7 cellular contexts compared by ENCODE assay signal in the genomic region with DNA sequence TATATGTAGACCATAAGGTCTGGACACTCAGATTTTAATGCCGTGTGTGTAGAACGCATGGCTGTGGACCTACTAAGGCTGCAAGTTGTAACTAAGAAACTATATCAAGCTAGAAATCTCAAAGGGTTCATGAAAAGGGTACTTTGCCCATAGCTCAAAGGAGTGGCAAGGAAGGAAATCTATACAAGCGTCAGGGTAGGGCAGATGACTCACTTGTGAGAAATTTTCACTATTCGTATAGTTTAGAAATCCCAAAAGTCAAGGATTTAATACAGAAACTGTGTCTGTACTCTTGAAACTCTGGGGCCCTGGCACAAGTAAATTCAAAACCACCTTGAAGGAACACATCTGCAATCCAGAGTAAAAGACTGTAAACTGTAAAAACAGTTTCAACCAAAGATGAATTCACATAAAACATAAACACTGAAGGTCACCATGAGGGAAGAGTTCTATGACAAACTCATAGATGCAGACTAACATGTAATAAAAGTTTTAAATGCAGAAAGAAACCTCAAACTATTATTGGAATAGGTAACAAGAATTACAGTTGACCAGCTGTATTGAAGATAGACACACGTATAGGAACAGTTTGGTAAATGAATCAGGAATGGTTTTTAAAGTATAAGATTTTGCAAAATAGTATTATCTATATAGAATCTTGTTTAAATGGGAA.
DNase-seq lines count a peak whose midpoint lies in the region; ATAC-seq, FAIRE-seq and TF ChIP-seq lines count a peak whose summit lies in the region.
"Not testable (repeated sequence)": the region's sequence is repeated elsewhere in the genome, so short reads cannot be mapped to it uniquely, and the experiment has no call there.

No MANE protein-coding gene starts in this region.

- H3K4me1 Mint-ChIP-seq in astrocyte (ENCODE audit: low read depth, unreplicated experiment): peaks cover 27% of the 10 kb centered on the region
- peaks cover 15% of the 10 kb centered on the region for H3K4me1 Mint-ChIP-seq in progenitor cell of endocrine pancreas (ENCODE audit: low read depth)

- TF ChIP-seq CTCF in RWPE2 (IDR thresholded peaks at IDR 0.05; ENCODE audit: poor library complexity, severe bottlenecking); astrocyte (IDR thresholded peaks at IDR 0.05; ENCODE audit: insufficient read depth, low read depth, low read length); endothelial cell of umbilical vein (IDR thresholded peaks at IDR 0.05; ENCODE audit: extremely low read depth in 1 of 2, insufficient read depth in 1 of 2, low read depth in 1 of 2, low read length in 2 of 2); cardiac muscle cell (IDR thresholded peaks at IDR 0.05; ENCODE audit: low read depth, low read length); progenitor cell of endocrine pancreas (IDR thresholded peaks at IDR 0.05; ENCODE audit: unreplicated experiment): not testable (repeated sequence)

- H3K79me2 ChIP-seq in astrocyte (ENCODE audit: insufficient read depth, low read length); endothelial cell of umbilical vein (ENCODE audit: control insufficient read depth, insufficient read depth, low read length): not testable (repeated sequence)

- H3K36me3 Mint-ChIP-seq in astrocyte (ENCODE audit: low read depth, unreplicated experiment) (peaks cover 11% of the 10 kb centered on the region), progenitor cell of endocrine pancreas (ENCODE audit: insufficient read depth) (peaks cover 12% of the 10 kb centered on the region)

- H3K4me1 ChIP-seq in RWPE2 (ENCODE audit: insufficient read depth, poor library complexity, severe bottlenecking): peaks cover 33% of the 10 kb centered on the region
- H3K4me1 ChIP-seq in astrocyte (ENCODE audit: insufficient read depth, low read length): peaks cover 18% of the 10 kb centered on the region
- not testable (repeated sequence) for H3K4me1 ChIP-seq in endothelial cell of umbilical vein (ENCODE audit: control insufficient read depth, extremely low read depth, insufficient read depth, low read length)
- H3K4me1 ChIP-seq in cardiac muscle cell (ENCODE audit: low read depth): peaks cover 38% of the 10 kb centered on the region

- not testable (repeated sequence) for H3K9me3 Mint-ChIP-seq in astrocyte (ENCODE audit: unreplicated experiment); progenitor cell of endocrine pancreas (ENCODE audit: low read depth)

- FAIRE-seq in astrocyte (lab: Jason Lieb, UNC): not testable (repeated sequence)
- FAIRE-seq in endothelial cell of umbilical vein (lab: Jason Lieb, UNC): peak; percentile 53

- not testable (repeated sequence) for H3K36me3 ChIP-seq in RWPE2 (ENCODE audit: low read depth); astrocyte (ENCODE audit: insufficient read depth, low read length); endothelial cell of umbilical vein (ENCODE audit: control insufficient read depth in 2 of 2, extremely low read depth in 1 of 2, insufficient read depth in 2 of 2, low read length in 2 of 2); cardiac muscle cell

- H3K9ac ChIP-seq in astrocyte (ENCODE audit: low read length): peak overlapping the region; percentile 24
- H3K9ac ChIP-seq in endothelial cell of umbilical vein (replicated peaks; ENCODE audit: extremely low read depth, insufficient read depth, low read length): not testable (repeated sequence)

- peak; percentile 68 for DNase-seq in EH (ENCODE audit: low read depth)
- DNase-seq in HT1080 (ENCODE audit: low read depth): peak; percentile 72
- DNase-seq in RWPE2 (ENCODE audit: low spot score); progenitor cell of endocrine pancreas (ENCODE audit: low spot score, unreplicated experiment): not testable (repeated sequence)
- DNase-seq in astrocyte (ENCODE audit: low read depth): peak; percentile 51
- peak; percentile 61 for DNase-seq in endothelial cell of umbilical vein (ENCODE audit: low read depth, low spot score)
- DNase-seq in cardiac muscle cell (ENCODE audit: low read depth in 1 of 2, low spot score in 1 of 2): peak in 1 of 2 donors; percentile 52

- H3K27ac Mint-ChIP-seq in astrocyte (ENCODE audit: unreplicated experiment): peak overlapping the region; percentile 49
- peak overlapping the region; percentile 29 for H3K27ac Mint-ChIP-seq in progenitor cell of endocrine pancreas

- not testable (repeated sequence) for TF ChIP-seq POLR2A in endothelial cell of umbilical vein (IDR thresholded peaks at IDR 0.05; ENCODE audit: low read depth, low read length)

- H3K9me3 ChIP-seq in RWPE2 (ENCODE audit: severe bottlenecking); astrocyte (ENCODE audit: insufficient read depth, low read depth, low read length); endothelial cell of umbilical vein (replicated peaks; ENCODE audit: control insufficient read depth, insufficient read depth, low read length); cardiac muscle cell (ENCODE audit: low read depth): not testable (repeated sequence)

- not testable (repeated sequence) for H4K20me1 ChIP-seq in astrocyte (ENCODE audit: insufficient read depth, low read length); endothelial cell of umbilical vein (replicated peaks; ENCODE audit: control insufficient read depth, extremely low read depth, insufficient read depth, low read length)

- H3K27me3 Mint-ChIP-seq in astrocyte (ENCODE audit: low read depth, unreplicated experiment); progenitor cell of endocrine pancreas: not testable (repeated sequence)

- H3K4me2 ChIP-seq in astrocyte (ENCODE audit: low read length) (peak overlapping the region; percentile 68), endothelial cell of umbilical vein (ENCODE audit: insufficient read depth, low read length) (peak overlapping the region; percentile 64)

- not testable (repeated sequence) for H3K4me3 Mint-ChIP-seq in astrocyte (ENCODE audit: unreplicated experiment); progenitor cell of endocrine pancreas (ENCODE audit: low read depth)

- intact Hi-C loops in endothelial cell of umbilical vein (cut with micrococcal nuclease): not testable (repeated sequence)

- not testable (repeated sequence) for H3K4me3 ChIP-seq in RWPE2 (ENCODE audit: severe bottlenecking); astrocyte (ENCODE audit: insufficient read depth, low read depth, low read length); endothelial cell of umbilical vein (replicated peaks in 1 of 3; ENCODE audit: insufficient read depth in 1 of 3, low read depth in 1 of 3, low read length in 3 of 3); cardiac muscle cell

- POLR2A ChIA-PET in endothelial cell of umbilical vein (lab: Charles Lee): not testable (repeated sequence)

- H3K27ac ChIP-seq in RWPE2 (ENCODE audit: poor library complexity, severe bottlenecking) (peak overlapping the region; percentile 86), endothelial cell of umbilical vein (ENCODE audit: insufficient read depth, low read depth, low read length) (peak overlapping the region; percentile 57), cardiac muscle cell (peak overlapping the region; percentile 94)
- not testable (repeated sequence) for H3K27ac ChIP-seq in astrocyte (ENCODE audit: low read depth, low read length)

- BruUV-seq in endothelial cell of umbilical vein (replicated peaks; lab: Mats Ljungman, UMichigan): not testable (repeated sequence)

- H3K9me1 ChIP-seq in endothelial cell of umbilical vein (replicated peaks; ENCODE audit: control insufficient read depth, extremely low read depth, insufficient read depth, low read length): not testable (repeated sequence)

- peak; percentile 85 for ATAC-seq in RWPE2 (ENCODE audit: low read depth)

- not testable (repeated sequence) for H3K27me3 ChIP-seq in RWPE2 (ENCODE audit: insufficient read depth, poor library complexity, severe bottlenecking); astrocyte (ENCODE audit: insufficient read depth, low read length); endothelial cell of umbilical vein (ENCODE audit: control insufficient read depth in 2 of 2, insufficient read depth in 2 of 2, low read length in 2 of 2); cardiac muscle cell

- not testable (repeated sequence) for H2AFZ ChIP-seq in astrocyte (ENCODE audit: low read depth, low read length)
- peak overlapping the region; percentile 36 for H2AFZ ChIP-seq in endothelial cell of umbilical vein (ENCODE audit: low read depth, low read length)

- CTCF ChIA-PET in endothelial cell of umbilical vein (lab: Charles Lee): interaction anchor here (0.6 to 1.0 kb wide), 2 partner anchors 9 to 267 kb away, joined by 3 to 4 read pairs; no protein-coding TSS in a partner anchor

- dilution Hi-C loops in endothelial cell of umbilical vein (cut with MboI; ENCODE audit: extremely low pct_ligation_motif_present, low sequenced_read_pairs): not testable (repeated sequence)

TF ChIP-seq in endothelial cell of umbilical vein, 7 proteins besides CTCF, POLR2A, EP300 and RAD21:
- peak; percentile 58 for TF ChIP-seq FOS (IDR thresholded peaks at IDR 0.05; ENCODE audit: borderline replicate concordance, insufficient read depth, low read length)
- TF ChIP-seq JUN (IDR thresholded peaks at IDR 0.05; ENCODE audit: borderline replicate concordance, insufficient read depth, insufficient read length, low read depth): peak; percentile 63
- peak; percentile 76 for TF ChIP-seq GATA2 (IDR thresholded peaks at IDR 0.05; ENCODE audit: insufficient read depth, insufficient read length, low read depth, low read length)
- peak; percentile 27 for TF ChIP-seq POLR2AphosphoS5 (IDR thresholded peaks at IDR 0.05; ENCODE audit: insufficient read depth, low read depth, low read length)
